2 cellular contexts compared by ENCODE assay signal in genomic region chr12:106328735-106329134, GRCh38.
TF ChIP-seq lines count a peak whose summit lies in the region.

No MANE protein-coding gene starts in this region.

TF ChIP-seq in IMR-90, 13 proteins besides CTCF, POLR2A, EP300 and RAD21:
- no peak for TF ChIP-seq SMC3 (IDR thresholded peaks at IDR 0.05; ENCODE audit: low read depth, low read length)
- TF ChIP-seq ELK1 (IDR thresholded peaks at IDR 0.05; ENCODE audit: borderline replicate concordance, low read depth, low read length) = no peak
- no peak for TF ChIP-seq CHD1 (IDR thresholded peaks at IDR 0.05; ENCODE audit: low read depth, low read length)
- TF ChIP-seq USF2 (IDR thresholded peaks at IDR 0.05; ENCODE audit: low read depth, low read length) = no peak
- TF ChIP-seq FOS (IDR thresholded peaks at IDR 0.05; ENCODE audit: low read depth, low read length) = no peak
- no peak for TF ChIP-seq RFX5 (IDR thresholded peaks at IDR 0.05; ENCODE audit: low read depth, low read length)
- no peak for TF ChIP-seq BHLHE40 (IDR thresholded peaks at IDR 0.05; ENCODE audit: low read depth, low read length)
- TF ChIP-seq CEBPB (IDR thresholded peaks at IDR 0.05; ENCODE audit: low read depth, low read length) = no peak
- no peak for TF ChIP-seq RCOR1 (IDR thresholded peaks at IDR 0.05; ENCODE audit: insufficient replicate concordance, low read length)
- TF ChIP-seq MAFK (IDR thresholded peaks at IDR 0.05; ENCODE audit: low read depth, low read length) = no peak
- TF ChIP-seq NFE2L2 (IDR thresholded peaks at IDR 0.05; ENCODE audit: low read depth, low read length) = no peak
- no peak for TF ChIP-seq MXI1 (IDR thresholded peaks at IDR 0.05; ENCODE audit: borderline replicate concordance, low read depth, low read length)
- TF ChIP-seq MAZ (IDR thresholded peaks at IDR 0.05; ENCODE audit: borderline replicate concordance, low read depth, low read length) = no peak
TF ChIP-seq in IMR-90: peak in this region for 0.

TF ChIP-seq in HepG2, 621 proteins besides CTCF, POLR2A, EP300 and RAD21:
- TF ChIP-seq ZNF687 (CRISPR knock-in tag; IDR thresholded peaks at IDR 0.05) (no peak), XRCC5 (optimal IDR thresholded peaks at IDR 0.05; ENCODE audit: low read length) (no peak), ZNF784 (CRISPR knock-in tag; IDR thresholded peaks at IDR 0.05; ENCODE audit: borderline replicate concordance) (no peak), CEBPZ (IDR thresholded peaks at IDR 0.05; ENCODE audit: low read length) (no peak), ZNF737 (CRISPR knock-in tag; IDR thresholded peaks at IDR 0.05; ENCODE audit: borderline replicate concordance) (no peak), ZFP1 (CRISPR knock-in tag; IDR thresholded peaks at IDR 0.05) (no peak), ZZZ3 (CRISPR knock-in tag; IDR thresholded peaks at IDR 0.05; ENCODE audit: borderline replicate concordance) (no peak), GATAD2A (CRISPR knock-in tag; IDR thresholded peaks at IDR 0.05) (no peak)
TF ChIP-seq in HepG2: peak in this region for 0.
